Comparison of ENCODE assay signal across 8 cellular contexts in the genomic region with DNA sequence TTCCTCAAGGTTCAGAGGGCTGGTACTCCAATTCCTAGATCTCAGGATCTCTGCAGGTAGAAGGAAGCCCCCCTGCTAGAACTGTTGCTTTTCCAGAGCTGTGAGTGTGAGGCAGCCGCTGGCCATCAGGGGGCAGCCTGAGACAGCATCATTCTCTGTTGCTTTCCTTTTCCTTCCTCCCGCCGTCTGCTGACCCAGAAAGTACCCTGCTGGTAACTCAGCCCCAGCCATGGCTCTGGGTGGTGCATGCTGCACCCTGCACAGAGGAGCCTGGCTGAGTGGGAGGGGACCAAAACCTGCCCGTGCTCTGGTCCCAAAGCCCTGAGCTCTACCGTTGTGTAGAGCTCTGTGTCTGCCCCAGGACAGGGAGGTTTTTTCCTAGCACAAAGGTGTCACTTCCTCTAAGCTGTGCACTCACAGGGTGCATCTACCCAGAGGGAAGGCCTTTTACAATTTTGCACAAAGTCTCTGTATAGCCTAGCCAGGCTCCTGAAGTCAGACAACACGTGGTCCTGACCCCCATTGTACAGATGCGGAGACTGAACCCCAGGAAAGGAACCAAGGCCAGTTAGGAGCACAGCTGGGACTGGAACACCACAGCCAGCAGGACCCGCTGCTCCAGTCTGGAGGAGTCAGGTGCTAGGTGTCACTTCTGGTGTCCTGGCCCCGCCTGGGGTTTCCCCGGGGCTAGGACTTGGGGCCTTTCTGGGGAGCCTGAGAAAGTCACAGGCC. TPM values are rescaled to one million over a fixed set of nuclear protein-coding genes. Genes with fewer than 3 reads are reported as not detected.
DNase-seq lines count a peak whose midpoint lies in the region; ATAC-seq and TF ChIP-seq lines count a peak whose summit lies in the region.

No MANE protein-coding gene starts in this region.

- BruUV-seq in Panc1 (replicated peaks; lab: Mats Ljungman, UMichigan), result no TSS peak

- H3K36me3 ChIP-seq in Panc1 (ENCODE audit: control insufficient read depth, insufficient read depth, low read length) (no peaks in the 10 kb centered on the region), esophagus muscularis mucosa (no peaks in the 10 kb centered on the region)

- no peak for TF ChIP-seq POLR2A in esophagus muscularis mucosa (IDR thresholded peaks at IDR 0.05; ENCODE audit: low read depth)

- H3K4me3 ChIP-seq in Panc1 (ENCODE audit: low read depth in 2 of 2, low read length in 2 of 2) (no peak overlapping the region), esophagus muscularis mucosa (no peak overlapping the region)

- H3K9me3 ChIP-seq in Panc1 (ENCODE audit: control insufficient read depth, insufficient read depth, low read depth, low read length), result no peaks in the 10 kb centered on the region
- H3K9me3 ChIP-seq in esophagus muscularis mucosa, result no peaks in the 10 kb centered on the region

- H3K27me3 ChIP-seq in Panc1 (ENCODE audit: control insufficient read depth, insufficient read depth, low read length) (no peaks in the 10 kb centered on the region), esophagus muscularis mucosa (no peaks in the 10 kb centered on the region)

- H3K4me1 Mint-ChIP-seq in activated T-cell treated with anti-CD3 and anti-CD28 coated beads, Interleukin-2, amount 50 U/mL, for 4 hours (ENCODE audit: low read depth), result peaks cover 11% of the 10 kb centered on the region
- peaks cover 24% of the 10 kb centered on the region for H3K4me1 Mint-ChIP-seq in nephron progenitor cell
- H3K4me1 Mint-ChIP-seq in stimulated activated naive B cell treated with anti-CD40 and anti-IgM and Interleukin-4, amounts not matched to agents 10 μg/mL and 1 μg/mL and 100 μg/mL, for 72 hours, result peaks cover 17 to 29% of the 10 kb centered on the region in 2 donors

- no peak for TF ChIP-seq EP300 in esophagus muscularis mucosa (IDR thresholded peaks at IDR 0.05)

- no peaks in the 10 kb centered on the region for H3K9me3 Mint-ChIP-seq in activated T-cell treated with anti-CD3 and anti-CD28 coated beads, Interleukin-2, amount 50 U/mL, for 4 hours
- no peaks in the 10 kb centered on the region for H3K9me3 Mint-ChIP-seq in nephron progenitor cell
- H3K9me3 Mint-ChIP-seq in stimulated activated naive B cell treated with anti-CD40 and anti-IgM and Interleukin-4, amounts not matched to agents 10 μg/mL and 1 μg/mL and 100 μg/mL, for 72 hours, result no peaks in the 10 kb centered on the region

- H3K4me3 Mint-ChIP-seq in activated T-cell treated with anti-CD3 and anti-CD28 coated beads, Interleukin-2, amount 50 U/mL, for 4 hours, result peak overlapping the region; percentile 62
- no peak overlapping the region for H3K4me3 Mint-ChIP-seq in nephron progenitor cell
- peak overlapping the region; percentile 81 to 86 for H3K4me3 Mint-ChIP-seq in stimulated activated naive B cell treated with anti-CD40 and anti-IgM and Interleukin-4, amounts not matched to agents 10 μg/mL and 1 μg/mL and 100 μg/mL, for 72 hours

- H3K27me3 Mint-ChIP-seq in activated T-cell treated with anti-CD3 and anti-CD28 coated beads, Interleukin-2, amount 50 U/mL, for 4 hours (ENCODE audit: low read depth), result peaks cover 5% of the 10 kb centered on the region
- peaks cover 31% of the 10 kb centered on the region for H3K27me3 Mint-ChIP-seq in nephron progenitor cell (ENCODE audit: low read depth, poor library complexity)
- peaks cover 17 to 18% of the 10 kb centered on the region in 2 donors for H3K27me3 Mint-ChIP-seq in stimulated activated naive B cell treated with anti-CD40 and anti-IgM and Interleukin-4, amounts not matched to agents 10 μg/mL and 1 μg/mL and 100 μg/mL, for 72 hours

- peak; percentile 79 for ATAC-seq in Panc1
- peak; percentile 82 to 85 for ATAC-seq in activated T-cell treated with anti-CD3 and anti-CD28 coated beads, Interleukin-2, amount 50 U/mL, for 4 hours
- ATAC-seq in stimulated activated naive B cell treated with anti-CD40 and anti-IgM and Interleukin-4, amounts not matched to agents 10 μg/mL and 1 μg/mL and 100 μg/mL, for 72 hours (replicated peaks), result peak; percentile 94 to 95

- CTCF ChIA-PET in Panc1 (lab: Charles Lee), result interaction anchor here (0.6 to 2.2 kb wide), 16 partner anchors 11 to 284 kb away, joined by 3 to 21 read pairs (median 4); no protein-coding TSS in a partner anchor

- no peak overlapping the region for H3K27ac Mint-ChIP-seq in nephron progenitor cell
- H3K27ac Mint-ChIP-seq in stimulated activated naive B cell treated with anti-CD40 and anti-IgM and Interleukin-4, amounts not matched to agents 10 μg/mL and 1 μg/mL and 100 μg/mL, for 72 hours, result peak overlapping the region; percentile 82

- in situ Hi-C loops in Panc1 (cut with HindIII; ENCODE audit: low pct_unique_long_range_greater_than_20kb, low sequenced_read_pairs), result no loop called here

- DNase-seq in LHCN-M2 (ENCODE audit: low read depth), result peak; percentile 60
- DNase-seq in Panc1 (ENCODE audit: low read depth, low spot score), result peak; percentile 71
- peak; percentile 69 for DNase-seq in activated T-cell treated with anti-CD3 and anti-CD28 coated beads, Interleukin-2, amount 50 U/mL, for 4 hours
- peak; percentile 95 for DNase-seq in esophagus muscularis mucosa (ENCODE audit: extremely low spot score)
- peak; percentile 85 for DNase-seq in nephron progenitor cell
- DNase-seq in stimulated activated naive B cell treated with anti-CD40 and anti-IgM and Interleukin-4, amounts not matched to agents 10 μg/mL and 1 μg/mL and 100 μg/mL, for 72 hours, result peak; percentile 80
- DNase-seq in cortex of kidney (lab: John Stamatoyannopoulos, UW), result no peak

- H3K4me1 ChIP-seq in Panc1 (ENCODE audit: control insufficient read depth, insufficient read depth, low read length) (peaks cover 47% of the 10 kb centered on the region), esophagus muscularis mucosa (peaks cover 24 to 40% (median 32%) of the 10 kb centered on the region in 4 donors)

- 0% methylated on average over 3 of the region's 10 CpGs for WGBS in esophagus muscularis mucosa

- POLR2A ChIA-PET in Panc1 (lab: Charles Lee), result interaction anchor here (0.6 kb wide), 1 partner anchor 76 kb away, joined by 13 read pairs; no protein-coding TSS in a partner anchor

- H3K27ac ChIP-seq in Panc1 (ENCODE audit: low read length) (peak overlapping the region; percentile 74), esophagus muscularis mucosa (replicated peaks in 1 of 4) (no peak overlapping the region)

- H3K36me3 Mint-ChIP-seq in activated T-cell treated with anti-CD3 and anti-CD28 coated beads, Interleukin-2, amount 50 U/mL, for 4 hours (ENCODE audit: insufficient read depth), result no peaks in the 10 kb centered on the region
- no peaks in the 10 kb centered on the region for H3K36me3 Mint-ChIP-seq in nephron progenitor cell (ENCODE audit: low read depth)
- no peaks in the 10 kb centered on the region for H3K36me3 Mint-ChIP-seq in stimulated activated naive B cell treated with anti-CD40 and anti-IgM and Interleukin-4, amounts not matched to agents 10 μg/mL and 1 μg/mL and 100 μg/mL, for 72 hours

- intact Hi-C loops in Panc1 (cut with micrococcal nuclease; ENCODE audit: unreplicated experiment), result loop anchor here (1.0 to 5.0 kb wide), 3 partner anchors 109 to 283 kb away; no protein-coding TSS in a partner anchor
- intact Hi-C loops in esophagus muscularis mucosa (cut with DNase I), result loop anchor here (1.0 to 10.0 kb wide), 2 partner anchors 108 to 286 kb away; partner anchors contain the start of gene SZRD1

- TF ChIP-seq CTCF in GM12874 (IDR thresholded peaks at IDR 0.05; ENCODE audit: insufficient read depth, low read depth, low read length) (peak; percentile 96), Panc1 (IDR thresholded peaks at IDR 0.05) (peak; percentile 92), esophagus muscularis mucosa (IDR thresholded peaks at IDR 0.05) (peak; percentile 85 to 98 (median 85)), nephron progenitor cell (IDR thresholded peaks at IDR 0.05) (peak; percentile 82)

RNA-seq across cellular contexts. Expression of gene FAM131C, which starts 5.6 kb away (rescaled TPM):
- 0.63 and 1.4 TPM in 2 replicates for total RNA-seq in LHCN-M2 (2014; rRNA removed)
- polyA plus RNA-seq in LHCN-M2 (2012), result 0.60 TPM
- 3.4 TPM for total RNA-seq in Panc1 (2021; ENCODE audit: unreplicated experiment)
- polyA plus RNA-seq in Panc1 (2012; ENCODE audit: insufficient read length), result 6.9 TPM
- total RNA-seq in activated T-cell treated with anti-CD3 and anti-CD28 coated beads, Interleukin-2, amount 50 U/mL, for 4 hours, result under 1 TPM in 2 of 3 donors, not detected in 1; 0.20 to 0.24 TPM
- under 1 TPM in 2 of 4 donors, not detected in 2; 0.33 to 0.39 TPM for total RNA-seq in esophagus muscularis mucosa

RNA-seq across cellular contexts. Expression of gene CLCNKB, which starts 35.5 kb away (rescaled TPM):
- total RNA-seq in LHCN-M2 (2014; rRNA removed), result not detected in 2 replicates
- 0.26 TPM for polyA plus RNA-seq in LHCN-M2 (2012)
- total RNA-seq in Panc1 (2021; ENCODE audit: unreplicated experiment), result not detected
- polyA plus RNA-seq in Panc1 (2012; ENCODE audit: insufficient read length), result not detected
- not detected for total RNA-seq in activated T-cell treated with anti-CD3 and anti-CD28 coated beads, Interleukin-2, amount 50 U/mL, for 4 hours
- under 1 TPM in 1 of 4 donors, not detected in 3; 0.34 TPM for total RNA-seq in esophagus muscularis mucosa

RNA-seq across cellular contexts. Expression of gene CLCNKA, which starts 57.3 kb away (rescaled TPM):
- total RNA-seq in LHCN-M2 (2014; rRNA removed), result not detected in 2 replicates
- 0.04 TPM for polyA plus RNA-seq in LHCN-M2 (2012)
- total RNA-seq in Panc1 (2021; ENCODE audit: unreplicated experiment), result 0.57 TPM
- polyA plus RNA-seq in Panc1 (2012; ENCODE audit: insufficient read length), result 0.63 TPM
- not detected for total RNA-seq in activated T-cell treated with anti-CD3 and anti-CD28 coated beads, Interleukin-2, amount 50 U/mL, for 4 hours
- under 1 TPM in 3 of 4 donors, not detected in 1; 0.17 to 0.42 (median 0.33) TPM for total RNA-seq in esophagus muscularis mucosa
